ENCODE assay signal across 12 cellular contexts in genomic region chr6:3001146-3001772, GRCh38. TPM values are rescaled to one million over a fixed set of nuclear protein-coding genes. Genes with fewer than 3 reads are reported as not detected.
DNase-seq lines count a peak whose midpoint lies in the region; ATAC-seq, FAIRE-seq and TF ChIP-seq lines count a peak whose summit lies in the region.
"Had no signal": no experiment of that assay in that cellular context is flagged by ENCODE, and none has a peak within 500 bp of the region (broad histone marks: within the 10 kb centered on the region; RNA-seq: fewer than 3 reads in every experiment).

No MANE protein-coding gene starts in this region.

- BruUV-seq in HepG2 (replicated peaks; lab: Mats Ljungman, UMichigan): no TSS peak

- H3K4me1 Mint-ChIP-seq in activated CD8-positive, alpha-beta T cell treated with anti-CD3 and anti-CD28 coated beads, Interleukin-2, amount 10 ng/mL, durations not matched to agents 7 days and 5 days (ENCODE audit: low read depth): peaks cover 35% of the 10 kb centered on the region

- DNase-seq in heart left ventricle: no peak
- no peak for DNase-seq in left cardiac atrium
- DNase-seq in activated CD8-positive, alpha-beta T cell treated with anti-CD3 and anti-CD28 coated beads, Interleukin-2, amount 10 ng/mL, durations not matched to agents 7 days and 5 days: no peak
- no peak for DNase-seq in HepG2 (ENCODE audit: low spot score)
- DNase-seq in tibial artery: no peak
- no peak for DNase-seq in prostate gland (ENCODE audit: low spot score)
- DNase-seq in KG1 (lab: John Stamatoyannopoulos, UW): no peak
- DNase-seq: NCI-H774; sigmoid colon; stimulated activated CD8-positive, alpha-beta memory T cell treated with anti-CD3 and anti-CD28 coated beads, Interleukin-4, amount 100 ng/mL, for 48 hours had no signal

- H3K4me3 ChIP-seq in heart left ventricle: peak overlapping the region in 1 of 12 donors; percentile 91
- 0 out of 6 replicates have a peak overlapping the region, but pooled peaks of 1 of the 3 experiments have one; percentile 24 for H3K4me3 ChIP-seq in HepG2 (replicated peaks in 1 of 3; ENCODE audit: insufficient read depth in 1 of 3, low read depth in 2 of 3, low read length in 3 of 3)
- H3K4me3 ChIP-seq in tibial artery: no peak overlapping the region
- no peak overlapping the region for H3K4me3 ChIP-seq in prostate gland

- in situ Hi-C loops in HepG2 (cut with HindIII; ENCODE audit: extremely low pct_ligation_motif_present, low pct_unique_long_range_greater_than_20kb): no loop called here

- 0 out of 2 replicates have a peak, but pooled peaks cover 3% of the 10 kb centered on the region for H4K20me1 ChIP-seq in HepG2 (ENCODE audit: insufficient read depth, low read length)
- H4K20me1 ChIP-seq: BLaER1 had no signal

- H3K27me3 Mint-ChIP-seq in activated CD8-positive, alpha-beta T cell treated with anti-CD3 and anti-CD28 coated beads, Interleukin-2, amount 10 ng/mL, durations not matched to agents 7 days and 5 days (ENCODE audit: low read depth): no peaks in the 10 kb centered on the region

- no peaks in the 10 kb centered on the region for H3K9me3 ChIP-seq in heart left ventricle
- H3K9me3 ChIP-seq in HepG2 (ENCODE audit: low read length): no peaks in the 10 kb centered on the region
- no peaks in the 10 kb centered on the region for H3K9me3 ChIP-seq in tibial artery
- no peaks in the 10 kb centered on the region for H3K9me3 ChIP-seq in prostate gland
- H3K9me3 ChIP-seq: BLaER1, sigmoid colon had no signal

- H3K36me3 Mint-ChIP-seq in activated CD8-positive, alpha-beta T cell treated with anti-CD3 and anti-CD28 coated beads, Interleukin-2, amount 10 ng/mL, durations not matched to agents 7 days and 5 days (ENCODE audit: low read depth): peaks cover 19% of the 10 kb centered on the region

- no peak for TF ChIP-seq RAD21 in HepG2 (CRISPR knock-in tag; IDR thresholded peaks at IDR 0.05)

- no peak for TF ChIP-seq EP300 in HepG2 (IDR thresholded peaks at IDR 0.05; ENCODE audit: low read depth in 2 of 2, low read length in 2 of 2)
- TF ChIP-seq EP300 in HepG2 (CRISPR knock-in tag; IDR thresholded peaks at IDR 0.05; ENCODE audit: borderline replicate concordance): no peak

- 92 to 94% (median 93%) methylated on average over 11 of the region's 11 CpGs for WGBS in heart left ventricle, 4 donors
- WGBS in HepG2 (ENCODE audit: low lambda C conversion rate): 83% methylated on average over 11 of the region's 11 CpGs
- 94% methylated on average over 11 of the region's 11 CpGs for WGBS in prostate gland

- CTCF ChIA-PET in activated CD8-positive, alpha-beta T cell treated with anti-CD3 and anti-CD28 coated beads, Interleukin-2, amount 10 ng/mL, durations not matched to agents 7 days and 5 days (lab: Charles Lee): interaction anchor here (0.7 to 5.1 kb wide), 20 partner anchors 11 to 251 kb away, joined by 3 to 48 read pairs (median 5); partner anchors contain the start of genes MYLK4 and RIPK1
- CTCF ChIA-PET in HepG2 (lab: Yijun Ruan, JAX; ENCODE audit: low intra/inter-chr PET ratio, low total read pairs): interaction anchor here (1.9 kb wide), 1 partner anchor 52 kb away, joined by 9 read pairs; no protein-coding TSS in a partner anchor

- H3K27ac Mint-ChIP-seq in activated CD8-positive, alpha-beta T cell treated with anti-CD3 and anti-CD28 coated beads, Interleukin-2, amount 10 ng/mL, durations not matched to agents 7 days and 5 days: no peak overlapping the region

- no peak overlapping the region for H3K9ac ChIP-seq in HepG2 (ENCODE audit: insufficient read depth, low read depth, low read length)
- H3K9ac ChIP-seq: BLaER1 had no signal

- POLR2A ChIA-PET in activated CD8-positive, alpha-beta T cell treated with anti-CD3 and anti-CD28 coated beads, Interleukin-2, amount 10 ng/mL, durations not matched to agents 7 days and 5 days (lab: Charles Lee): interaction anchor here (0.6 to 2.8 kb wide), 8 partner anchors 11 to 241 kb away, joined by 3 to 15 read pairs (median 4); partner anchors contain the start of gene SERPINB1
- POLR2A ChIA-PET in HepG2 (lab: Yijun Ruan, JAX): interaction anchor here (0.7 to 5.7 kb wide), 13 partner anchors 9 to 250 kb away, joined by 3 to 122 read pairs (median 4); partner anchors contain the start of genes RIPK1, SERPINB1, SERPINB6 and SERPINB9

- H3K27me3 ChIP-seq in heart left ventricle: no peaks in the 10 kb centered on the region
- H3K27me3 ChIP-seq in HepG2 (ENCODE audit: control insufficient read depth in 1 of 2, insufficient read depth in 2 of 2, low read length in 2 of 2): no peaks in the 10 kb centered on the region; a peak in 1 of 5 replicates
- H3K27me3 ChIP-seq in tibial artery: no peaks in the 10 kb centered on the region
- no peaks in the 10 kb centered on the region for H3K27me3 ChIP-seq in prostate gland (replicated peaks; ENCODE audit: insufficient read depth)
- H3K27me3 ChIP-seq: BLaER1, sigmoid colon had no signal

- H3K79me2 ChIP-seq in HepG2 (ENCODE audit: insufficient read depth, low read length): peaks cover 6% of the 10 kb centered on the region

- H3K27ac ChIP-seq in heart left ventricle: peak overlapping the region in 7 of 12 donors; percentile 1 to 90 (median 34)
- peak overlapping the region; percentile 43 for H3K27ac ChIP-seq in HepG2 (ENCODE audit: extremely low read length, insufficient read depth, low read length)
- H3K27ac ChIP-seq in tibial artery: peak overlapping the region; percentile 91 to 94
- H3K27ac ChIP-seq in prostate gland: no peak overlapping the region
- H3K27ac ChIP-seq: BLaER1 had no signal

- H3K36me3 ChIP-seq in heart left ventricle: peaks cover 0 to 27% (median 22%) of the 10 kb centered on the region in 9 donors
- peaks cover 5 to 11% of the 10 kb centered on the region in 2 experiments; a peak in 3 of 5 replicates for H3K36me3 ChIP-seq in HepG2 (replicated peaks in 1 of 2; ENCODE audit: control insufficient read depth in 1 of 2, insufficient read depth in 2 of 2, low read length in 2 of 2)
- H3K36me3 ChIP-seq in tibial artery: peaks cover 15 to 26% (median 25%) of the 10 kb centered on the region in 3 donors
- H3K36me3 ChIP-seq in prostate gland: no peaks in the 10 kb centered on the region

- TF ChIP-seq POLR2A in heart left ventricle (IDR thresholded peaks at IDR 0.05): no peak
- no peak for TF ChIP-seq POLR2A in HepG2 (IDR thresholded peaks at IDR 0.05; ENCODE audit: insufficient read depth in 1 of 2, low read depth in 2 of 2, low read length in 2 of 2)
- TF ChIP-seq POLR2A in prostate gland (IDR thresholded peaks at IDR 0.05): no peak

- peak overlapping the region; percentile 86 for H3K4me3 Mint-ChIP-seq in activated CD8-positive, alpha-beta T cell treated with anti-CD3 and anti-CD28 coated beads, Interleukin-2, amount 10 ng/mL, durations not matched to agents 7 days and 5 days

- ATAC-seq in heart left ventricle: no peak
- ATAC-seq in left cardiac atrium: no peak
- no peak for ATAC-seq in activated CD8-positive, alpha-beta T cell treated with anti-CD3 and anti-CD28 coated beads, Interleukin-2, amount 10 ng/mL, durations not matched to agents 7 days and 5 days
- no peak for ATAC-seq in HepG2
- ATAC-seq in GM18868 (IDR thresholded peaks at IDR 0.05; ENCODE audit: unreplicated experiment): no peak

- no peak for TF ChIP-seq CTCF in heart left ventricle (IDR thresholded peaks at IDR 0.05)
- no peak for TF ChIP-seq CTCF in HepG2 (CRISPR knock-in tag; IDR thresholded peaks at IDR 0.05)
- no peak for TF ChIP-seq CTCF in tibial artery (IDR thresholded peaks at IDR 0.05)
- TF ChIP-seq CTCF in prostate gland (IDR thresholded peaks at IDR 0.05): no peak

- intact Hi-C loops in heart left ventricle (cut with DNase I): no loop called here
- intact Hi-C loops in left cardiac atrium (cut with DNase I): no loop called here
- intact Hi-C loops in HepG2 (cut with micrococcal nuclease; ENCODE audit: unreplicated experiment): loop anchor here (5.0 kb wide), 1 partner anchor 36 kb away; no protein-coding TSS in a partner anchor
- intact Hi-C loops in tibial artery (cut with DNase I; ENCODE audit: low total_unique reads): no loop called here
- intact Hi-C loops in prostate gland (cut with DNase I): no loop called here

- H3K4me1 ChIP-seq in heart left ventricle: peaks cover 0 to 41% (median 23%) of the 10 kb centered on the region in 12 donors
- peaks cover 44% of the 10 kb centered on the region for H3K4me1 ChIP-seq in HepG2 (ENCODE audit: insufficient read depth, low read length)
- H3K4me1 ChIP-seq in tibial artery: peaks cover 5 to 34% (median 24%) of the 10 kb centered on the region in 4 donors
- peaks cover 4% of the 10 kb centered on the region for H3K4me1 ChIP-seq in prostate gland (replicated peaks)

- no peaks in the 10 kb centered on the region for H3K9me3 Mint-ChIP-seq in activated CD8-positive, alpha-beta T cell treated with anti-CD3 and anti-CD28 coated beads, Interleukin-2, amount 10 ng/mL, durations not matched to agents 7 days and 5 days (ENCODE audit: insufficient read depth)

- no peak for FAIRE-seq in HepG2 (lab: Jason Lieb, UNC)

- no peak overlapping the region for H2AFZ ChIP-seq in HepG2 (ENCODE audit: low read length)

- peak overlapping the region; percentile 93 for H3K4me2 ChIP-seq in HepG2 (ENCODE audit: low read depth, low read length)

RNA-seq across cellular contexts. Expression of gene NQO2, which starts 1.6 kb away (rescaled TPM):
- total RNA-seq in heart left ventricle: 10 to 100 TPM; 37.0 to 76.0 (median 62.8) TPM
- 10 to 100 TPM; 40.8 to 85.4 TPM for polyA plus RNA-seq in heart left ventricle
- total RNA-seq in left cardiac atrium: 10 to 100 TPM; 46.2 to 53.8 TPM
- 10 to 100 TPM; 21.2 to 21.4 TPM for total RNA-seq in activated CD8-positive, alpha-beta T cell treated with anti-CD3 and anti-CD28 coated beads, Interleukin-2, amount 10 ng/mL, durations not matched to agents 7 days and 5 days
- total RNA-seq in HepG2 (2016; rRNA removed; fragmentation: Illumina TruSeq; extraction: Trizol): 56.5 and 63.0 TPM in 2 replicates
- 44.8 and 70.6 TPM in 2 replicates for total RNA-seq in HepG2 (2016; cell fraction: cytosol; rRNA removed; fragmentation: Illumina TruSeq; extraction: Trizol; ENCODE audit: low read depth)
- 56.8 and 60.6 TPM in 2 replicates for total RNA-seq in HepG2 (2016; cell fraction: insoluble cytoplasmic fraction; rRNA removed; fragmentation: Illumina TruSeq; extraction: Trizol)
- total RNA-seq in HepG2 (2016; cell fraction: membrane; rRNA removed; fragmentation: Illumina TruSeq; extraction: Trizol): 53.4 and 80.8 TPM in 2 replicates
- 34.2 and 36.9 TPM in 2 replicates for total RNA-seq in HepG2 (2016; cell fraction: nucleus; rRNA removed; fragmentation: Illumina TruSeq; extraction: Trizol)
- polyA plus RNA-seq in HepG2 (2011; rRNA removed): 27.4 and 32.2 TPM in 2 replicates
- polyA plus RNA-seq in HepG2 (2011; cell fraction: cytosol; rRNA removed): 29.5 and 31.9 TPM in 2 replicates
- polyA plus RNA-seq in HepG2 (2011; cell fraction: nucleus; rRNA removed): 30.7 and 34.4 TPM in 2 replicates
- polyA plus RNA-seq in HepG2 (2012): 15.7 and 17.8 TPM in 2 replicates
- 48.7 and 84.9 TPM in 2 replicates for polyA plus RNA-seq in HepG2 (2016; cell fraction: cytosol; fragmentation: Illumina TruSeq; extraction: Trizol; ENCODE audit: low read depth)
- polyA plus RNA-seq in HepG2 (2016; cell fraction: insoluble cytoplasmic fraction; fragmentation: Illumina TruSeq; extraction: Trizol; ENCODE audit: low read depth): 61.8 and 64.6 TPM in 2 replicates
- 49.3 and 82.9 TPM in 2 replicates for polyA plus RNA-seq in HepG2 (2016; cell fraction: membrane; fragmentation: Illumina TruSeq; extraction: Trizol; ENCODE audit: low read depth)
- polyA plus RNA-seq in HepG2 (2016; cell fraction: nucleus; fragmentation: Illumina TruSeq; extraction: Trizol; ENCODE audit: insufficient read depth, low read depth): 65.1 and 69.0 TPM in 2 replicates
- 15.8 and 89.9 TPM in 2 replicates for polyA minus RNA-seq in HepG2 (2011; rRNA and poly(A)+ RNA removed; ENCODE audit: low replicate concordance)
- polyA minus RNA-seq in HepG2 (2011; cell fraction: cytosol; rRNA and poly(A)+ RNA removed): 9.1 and 15.4 TPM in 2 replicates
- polyA minus RNA-seq in HepG2 (2011; cell fraction: nucleus; rRNA and poly(A)+ RNA removed): 17.7 and 19.6 TPM in 2 replicates
- 10 to 100 TPM; 27.9 to 34.3 TPM for total RNA-seq in prostate gland

RNA-seq across cellular contexts. Expression of gene SERPINB6, which starts 29.9 kb away (rescaled TPM):
- total RNA-seq in heart left ventricle: 100 to 1,000 TPM; 168 to 246 (median 188) TPM
- polyA plus RNA-seq in heart left ventricle: 100 to 1,000 TPM; 146 to 157 TPM
- 100 to 1,000 TPM; 218 to 225 TPM for total RNA-seq in left cardiac atrium
- total RNA-seq in activated CD8-positive, alpha-beta T cell treated with anti-CD3 and anti-CD28 coated beads, Interleukin-2, amount 10 ng/mL, durations not matched to agents 7 days and 5 days: 10 to 100 TPM; 51.0 to 52.8 TPM
- 38.2 and 44.8 TPM in 2 replicates for total RNA-seq in HepG2 (2016; rRNA removed; fragmentation: Illumina TruSeq; extraction: Trizol)
- 16.6 and 17.4 TPM in 2 replicates for total RNA-seq in HepG2 (2016; cell fraction: cytosol; rRNA removed; fragmentation: Illumina TruSeq; extraction: Trizol; ENCODE audit: low read depth)
- total RNA-seq in HepG2 (2016; cell fraction: insoluble cytoplasmic fraction; rRNA removed; fragmentation: Illumina TruSeq; extraction: Trizol): 38.2 and 41.7 TPM in 2 replicates
- total RNA-seq in HepG2 (2016; cell fraction: membrane; rRNA removed; fragmentation: Illumina TruSeq; extraction: Trizol): 24.5 and 25.6 TPM in 2 replicates
- total RNA-seq in HepG2 (2016; cell fraction: nucleus; rRNA removed; fragmentation: Illumina TruSeq; extraction: Trizol): 23.7 and 24.1 TPM in 2 replicates
- polyA plus RNA-seq in HepG2 (2011; rRNA removed): 61.3 and 63.6 TPM in 2 replicates
- polyA plus RNA-seq in HepG2 (2011; cell fraction: cytosol; rRNA removed): 64.8 and 79.1 TPM in 2 replicates
- 72.8 and 85.1 TPM in 2 replicates for polyA plus RNA-seq in HepG2 (2011; cell fraction: nucleus; rRNA removed)
- 43.2 and 44.3 TPM in 2 replicates for polyA plus RNA-seq in HepG2 (2012)
- polyA plus RNA-seq in HepG2 (2016; cell fraction: cytosol; fragmentation: Illumina TruSeq; extraction: Trizol; ENCODE audit: low read depth): 22.2 and 23.2 TPM in 2 replicates
- 57.5 and 58.5 TPM in 2 replicates for polyA plus RNA-seq in HepG2 (2016; cell fraction: insoluble cytoplasmic fraction; fragmentation: Illumina TruSeq; extraction: Trizol; ENCODE audit: low read depth)
- polyA plus RNA-seq in HepG2 (2016; cell fraction: membrane; fragmentation: Illumina TruSeq; extraction: Trizol; ENCODE audit: low read depth): 27.2 and 27.5 TPM in 2 replicates
- 53.5 and 56.5 TPM in 2 replicates for polyA plus RNA-seq in HepG2 (2016; cell fraction: nucleus; fragmentation: Illumina TruSeq; extraction: Trizol; ENCODE audit: insufficient read depth, low read depth)
- 58.5 and 190 TPM in 2 replicates for polyA minus RNA-seq in HepG2 (2011; rRNA and poly(A)+ RNA removed; ENCODE audit: low replicate concordance)
- 36.4 and 38.5 TPM in 2 replicates for polyA minus RNA-seq in HepG2 (2011; cell fraction: cytosol; rRNA and poly(A)+ RNA removed)
- polyA minus RNA-seq in HepG2 (2011; cell fraction: nucleus; rRNA and poly(A)+ RNA removed): 45.4 and 45.6 TPM in 2 replicates
- 100 to 1,000 TPM; 155 to 202 TPM for total RNA-seq in prostate gland

Comparison
In these comparisons a context has a peak if more than half of its experiments do, and no peak if none do; other contexts are left out.
1. H3K27ac ChIP-seq: peak in heart left ventricle (7 of 12), HepG2 (single experiment) and tibial artery (2 of 2); none in prostate gland (0 of 2).